ENCODE assay signal across 11 cellular contexts in genomic region chr12:26798013-26798412, GRCh38. TPM values are rescaled to one million over a fixed set of nuclear protein-coding genes. Genes with fewer than 3 reads are reported as not detected.
A peak's percentile ranks its signal among the peaks of the same experiment; 100 is the strongest.
DNase-seq lines count a peak whose midpoint lies in the region; ATAC-seq and TF ChIP-seq lines count a peak whose summit lies in the region.
"Had no signal": no experiment of that assay in that cellular context is flagged by ENCODE, and none has a peak within 500 bp of the region (broad histone marks: within the 10 kb centered on the region; RNA-seq: fewer than 3 reads in every experiment).

No MANE protein-coding gene starts in this region.

- H2BK20ac ChIP-seq in IMR-90 (ENCODE audit: low read depth, low read length): no peak overlapping the region

- H3K27me3 ChIP-seq in AG04450 (ENCODE audit: control insufficient read depth, insufficient read depth, low read length) (no peaks in the 10 kb centered on the region), IMR-90 (ENCODE audit: control insufficient read depth, insufficient read depth, low read length) (no peaks in the 10 kb centered on the region), fibroblast of lung (ENCODE audit: control insufficient read depth, insufficient read depth, low read length) (no peaks in the 10 kb centered on the region)

- intact Hi-C loops in IMR-90 (cut with micrococcal nuclease): no loop called here

- H3K4ac ChIP-seq in IMR-90 (ENCODE audit: low read depth, low read length): no peak overlapping the region

- no CpG with 5 or more reads among the region's 6 CpGs for WGBS in IMR-90 (ENCODE audit: extremely low coverage in 2 of 2, insufficient read length in 1 of 2), 2 experiments

- no peak overlapping the region for H4K5ac ChIP-seq in IMR-90 (ENCODE audit: low read depth, low read length)

- TF ChIP-seq CTCF in AG04450 (IDR thresholded peaks at IDR 0.05; ENCODE audit: low read depth, low read length) (no peak), IMR-90 (conservative IDR thresholded peaks at IDR 0.05; ENCODE audit: low read depth, low read length) (no peak), fibroblast of lung (conservative IDR thresholded peaks at IDR 0.05 in 1 of 2, IDR thresholded peaks at IDR 0.05 in 1 of 2; ENCODE audit: low read depth in 1 of 2, low read length in 2 of 2) (no peak)

- H3K4me2 ChIP-seq in IMR-90 (ENCODE audit: low read depth, low read length) (peak overlapping the region; percentile 34; the same call in 1 of the 2 replicates), fibroblast of lung (ENCODE audit: extremely low read depth, insufficient read depth, low read length) (peak overlapping the region; percentile 9)

- no peak overlapping the region for H2BK5ac ChIP-seq in IMR-90 (ENCODE audit: low read depth, low read length, poor library complexity, severe bottlenecking)

- no peak overlapping the region for H3K23ac ChIP-seq in IMR-90 (ENCODE audit: low read depth, low read length)

- no peak overlapping the region for H3K18ac ChIP-seq in IMR-90 (ENCODE audit: low read depth, low read length)

- H4K91ac ChIP-seq in IMR-90 (ENCODE audit: insufficient read depth, low read depth, low read length): no peak overlapping the region

- ATAC-seq in GM19395 (IDR thresholded peaks at IDR 0.05; ENCODE audit: unreplicated experiment) (peak; percentile 82), IMR-90 (ENCODE audit: low read depth) (peak; percentile 91), HG03175 (IDR thresholded peaks at IDR 0.05; ENCODE audit: unreplicated experiment) (no peak)

- H2AFZ ChIP-seq in IMR-90 (replicated peaks; ENCODE audit: low read length, poor library complexity): no peak overlapping the region
- no peak overlapping the region for H2AFZ ChIP-seq in fibroblast of lung (ENCODE audit: low read length)

- H3K4me1 ChIP-seq in IMR-90 (ENCODE audit: control insufficient read depth, insufficient read depth, low read length) (no peaks in the 10 kb centered on the region; the same call in 1 of the 2 replicates), fibroblast of lung (ENCODE audit: control insufficient read depth, extremely low read depth, insufficient read depth, low read length) (no peaks in the 10 kb centered on the region)
- H3K4me1 ChIP-seq: HAP-1 had no signal

- no peak overlapping the region for H3K4me3 ChIP-seq in AG04450 (ENCODE audit: low read depth, low read length)
- no peak overlapping the region for H3K4me3 ChIP-seq in IMR-90 (ENCODE audit: insufficient read depth, low read depth, low read length)
- H3K4me3 ChIP-seq in fibroblast of lung (replicated peaks in 1 of 4; ENCODE audit: control extremely low read depth in 1 of 4, insufficient read depth in 1 of 4, low read depth in 3 of 4, low read length in 4 of 4): no peak overlapping the region
- H3K4me3 ChIP-seq: HAP-1, lower lobe of right lung had no signal

- no peaks in the 10 kb centered on the region for H3K79me1 ChIP-seq in IMR-90 (ENCODE audit: low read depth in 1 of 2, low read length in 2 of 2)

- in situ Hi-C loops in IMR-90 (cut with MboI; ENCODE audit: low sequenced_read_pairs): no loop called here

- no peak overlapping the region for H3K56ac ChIP-seq in IMR-90 (ENCODE audit: extremely low read depth, insufficient read depth, low read length)

- no peak overlapping the region for H2AK5ac ChIP-seq in IMR-90 (ENCODE audit: low read depth, low read length)

- H4K20me1 ChIP-seq in IMR-90 (ENCODE audit: insufficient read depth, low read length) (no peaks in the 10 kb centered on the region), fibroblast of lung (ENCODE audit: control insufficient read depth, extremely low read depth, insufficient read depth, low read length) (no peaks in the 10 kb centered on the region)

- no peaks in the 10 kb centered on the region for H3K9me1 ChIP-seq in IMR-90 (ENCODE audit: insufficient read depth, low read length)

- no peak for TF ChIP-seq POLR2A in IMR-90 (IDR thresholded peaks at IDR 0.05; ENCODE audit: low read depth, low read length)

- H3K36me3 ChIP-seq in IMR-90 (ENCODE audit: control insufficient read depth, insufficient read depth, low read length) (no peaks in the 10 kb centered on the region; the same call in 1 of the 2 replicates), fibroblast of lung (ENCODE audit: control insufficient read depth, insufficient read depth, low read length) (no peaks in the 10 kb centered on the region)
- H3K36me3 ChIP-seq: HAP-1, lower lobe of right lung had no signal

- H3K79me2 ChIP-seq in fibroblast of lung (ENCODE audit: control insufficient read depth, insufficient read depth, low read length): no peaks in the 10 kb centered on the region

- H3K27ac ChIP-seq in AG04450 (ENCODE audit: low read depth, low read length) (no peak overlapping the region), IMR-90 (ENCODE audit: insufficient read depth, low read length) (no peak overlapping the region), fibroblast of lung (ENCODE audit: insufficient read depth, low read length) (no peak overlapping the region)
- H3K27ac ChIP-seq: lower lobe of right lung had no signal

- POLR2A ChIA-PET in AG04450 (lab: Yijun Ruan, JAX) (no interaction called here), IMR-90 (lab: Charles Lee; ENCODE audit: unreplicated experiment) (no interaction called here)

- no peak overlapping the region for H4K8ac ChIP-seq in IMR-90 (ENCODE audit: low read depth in 2 of 2, low read length in 2 of 2)

- no peak overlapping the region for H2BK120ac ChIP-seq in IMR-90 (ENCODE audit: low read depth, low read length)

- no peak overlapping the region for H3K9ac ChIP-seq in IMR-90 (ENCODE audit: low read depth, low read length)
- no peak overlapping the region for H3K9ac ChIP-seq in fibroblast of lung (ENCODE audit: insufficient read depth, low read length)

- dilution Hi-C loops in IMR-90 (cut with HindIII; ENCODE audit: low sequenced_read_pairs, unreplicated experiment): no loop called here

- H2BK15ac ChIP-seq in IMR-90 (ENCODE audit: low read depth, low read length): no peak overlapping the region

- no peak overlapping the region for H3K14ac ChIP-seq in IMR-90 (replicated peaks; ENCODE audit: low read depth, low read length)

- H3K9me3 ChIP-seq in AG04450 (ENCODE audit: control insufficient read depth, insufficient read depth, low read length) (peaks cover 2% of the 10 kb centered on the region; the same call in 1 of the 2 replicates), IMR-90 (ENCODE audit: control insufficient read depth, insufficient read depth, low read length) (no peaks in the 10 kb centered on the region), fibroblast of lung (ENCODE audit: control insufficient read depth, insufficient read depth, low read depth, low read length) (no peaks in the 10 kb centered on the region)
- H3K9me3 ChIP-seq: HAP-1, lower lobe of right lung had no signal

- no peak for TF ChIP-seq RAD21 in IMR-90 (IDR thresholded peaks at IDR 0.05; ENCODE audit: low read length)

- CTCF ChIA-PET in AG04450 (lab: Charles Lee): interaction anchor here (0.6 to 1.2 kb wide), 3 partner anchors 40 to 1463 kb away, joined by 3 read pairs; no protein-coding TSS in a partner anchor
- CTCF ChIA-PET in IMR-90 (lab: Yijun Ruan, JAX): interaction anchor here (0.9 kb wide), 1 partner anchor 35 kb away, joined by 3 read pairs; the partner anchor contains the start of gene ITPR2

- no peak overlapping the region for H2AK9ac ChIP-seq in IMR-90 (replicated peaks; ENCODE audit: low read depth, low read length, poor library complexity)

- DNase-seq in AG04450 (ENCODE audit: low read depth, low spot score) (peak; percentile 78), IMR-90 (peak; percentile 92), fibroblast of lung (ENCODE audit: low read depth in 2 of 2) (peak; percentile 75 to 96), NCI-H2081 (lab: John Stamatoyannopoulos, UW) (no peak), NCI-H146 (lab: John Stamatoyannopoulos, UW) (no peak)
- no peak for DNase-seq in activated naive CD4-positive, alpha-beta T cell (lab: John Stamatoyannopoulos, UW)
- DNase-seq: lower lobe of right lung; stimulated activated CD4-positive, alpha-beta T cell treated with anti-CD3 and anti-CD28 coated beads, Interleukin-2, amount 100 ng/mL, for 48 hours had no signal

- BruUV-seq in IMR-90 (replicated peaks; lab: Mats Ljungman, UMichigan): no TSS peak

TF ChIP-seq in IMR-90, 13 proteins besides CTCF, POLR2A, EP300 and RAD21:
- TF ChIP-seq BHLHE40 (IDR thresholded peaks at IDR 0.05; ENCODE audit: low read depth, low read length): peak; percentile 73
- no peak for TF ChIP-seq FOS (IDR thresholded peaks at IDR 0.05; ENCODE audit: low read depth, low read length)

RNA-seq across cellular contexts. Expression of gene ITPR2, which starts 35.0 kb away (rescaled TPM):
- polyA plus RNA-seq in AG04450 (2011; rRNA removed) (3.4 and 4.1 TPM in 2 replicates), IMR-90 (2012; rRNA removed) (1.1 and 1.2 TPM in 2 replicates), fibroblast of lung (3.6 and 5.1 TPM in 2 replicates)
- polyA minus RNA-seq in AG04450 (2011; rRNA and poly(A)+ RNA removed): 10.4 and 10.9 TPM in 2 replicates
- total RNA-seq in IMR-90 (2012; rRNA removed) (9.0 and 9.2 TPM in 2 replicates), fibroblast of lung (13.6 and 24.6 TPM in 2 replicates)
- polyA plus RNA-seq in IMR-90 (2012; cell fraction: cytosol; rRNA removed): 0.14 and 0.44 TPM in 2 replicates
- polyA plus RNA-seq in IMR-90 (2012; cell fraction: nucleus; rRNA removed; ENCODE audit: low replicate concordance): 0.24 and 2.0 TPM in 2 replicates
- 2.9 and 3.4 TPM in 2 replicates for polyA plus RNA-seq in fibroblast of lung (2012)
- polyA minus RNA-seq in fibroblast of lung (ENCODE audit: low replicate concordance): 5.1 and 5.7 TPM in 2 replicates

Comparison
In these comparisons a context has a peak if more than half of its experiments do, and no peak if none do; other contexts are left out.
1. DNase-seq: peak in AG04450 (single experiment), IMR-90 (single experiment) and fibroblast of lung (2 of 2); none in NCI-H2081 (0 of 2), activated naive CD4-positive, alpha-beta T cell (0 of 4) and NCI-H146 (single experiment).